Comparison of ENCODE assay signal across 9 cellular contexts in genomic region chr7:105098863-105099515, GRCh38.
A peak's percentile ranks its signal among the peaks of the same experiment; 100 is the strongest.
DNase-seq lines count a peak whose midpoint lies in the region; ATAC-seq and TF ChIP-seq lines count a peak whose summit lies in the region.
"Had no signal": no experiment of that assay in that cellular context is flagged by ENCODE, and none has a peak within 500 bp of the region (broad histone marks: within the 10 kb centered on the region; RNA-seq: fewer than 3 reads in every experiment).

No MANE protein-coding gene starts in this region.

- CTCF ChIA-PET in activated CD8-positive, alpha-beta T cell treated with anti-CD3 and anti-CD28 coated beads, Interleukin-2, amount 10 ng/mL, durations not matched to agents 7 days and 5 days (lab: Charles Lee) = interaction anchor here (4.0 kb wide), 1 partner anchor 117 kb away, joined by 17 read pairs; no protein-coding TSS in a partner anchor
- CTCF ChIA-PET in Caco-2 (lab: Charles Lee) = no interaction called here

- no peaks in the 10 kb centered on the region for H3K27me3 Mint-ChIP-seq in activated T-cell treated with anti-CD3 and anti-CD28 coated beads, Interleukin-2, amount 50 U/mL, for 72 hours (ENCODE audit: low read depth)
- H3K27me3 Mint-ChIP-seq in activated CD8-positive, alpha-beta T cell treated with anti-CD3 and anti-CD28 coated beads, Interleukin-2, amount 10 ng/mL, durations not matched to agents 7 days and 5 days (ENCODE audit: low read depth) = no peaks in the 10 kb centered on the region
- H3K27me3 Mint-ChIP-seq in stimulated activated memory B cell treated with anti-CD40 and anti-IgM and Interleukin-4, amounts not matched to agents 10 μg/mL and 1 μg/mL and 100 μg/mL, for 72 hours = no peaks in the 10 kb centered on the region
- no peaks in the 10 kb centered on the region for H3K27me3 Mint-ChIP-seq in Caco-2 (ENCODE audit: insufficient read depth, unreplicated experiment)

- no peak for DNase-seq in activated T-cell treated with anti-CD3 and anti-CD28 coated beads, Interleukin-2, amount 50 U/mL, for 72 hours
- no peak for DNase-seq in activated T-cell treated with anti-CD3 and anti-CD28 coated beads, Interleukin-2, amount 50 U/mL, for 48 hours
- DNase-seq in activated CD8-positive, alpha-beta T cell treated with anti-CD3 and anti-CD28 coated beads, Interleukin-2, amount 10 ng/mL, durations not matched to agents 7 days and 5 days = no peak
- DNase-seq in stimulated activated CD4-positive, alpha-beta T cell treated with anti-CD3 and anti-CD28 coated beads, Interleukin-1b, Interleukin-23, amount 100 ng/mL, for 48 hours = no peak
- DNase-seq in Caco-2 = no peak
- no peak for DNase-seq in NCI-H1694 treated with DMSO at 0.1 percent for 48 hours (lab: John Stamatoyannopoulos, UW)
- DNase-seq: NCI-H774 had no signal

- peak overlapping the region; percentile 40 to 76 for H3K4me3 Mint-ChIP-seq in activated T-cell treated with anti-CD3 and anti-CD28 coated beads, Interleukin-2, amount 50 U/mL, for 72 hours
- no peak overlapping the region for H3K4me3 Mint-ChIP-seq in activated CD8-positive, alpha-beta T cell treated with anti-CD3 and anti-CD28 coated beads, Interleukin-2, amount 10 ng/mL, durations not matched to agents 7 days and 5 days
- no peak overlapping the region for H3K4me3 Mint-ChIP-seq in stimulated activated memory B cell treated with anti-CD40 and anti-IgM and Interleukin-4, amounts not matched to agents 10 μg/mL and 1 μg/mL and 100 μg/mL, for 72 hours
- H3K4me3 Mint-ChIP-seq in Caco-2 (ENCODE audit: unreplicated experiment) = no peak overlapping the region

- peaks cover 3 to 34% of the 10 kb centered on the region in 2 donors for H3K36me3 Mint-ChIP-seq in activated T-cell treated with anti-CD3 and anti-CD28 coated beads, Interleukin-2, amount 50 U/mL, for 72 hours (ENCODE audit: insufficient read depth in 2 of 2)
- H3K36me3 Mint-ChIP-seq in activated CD8-positive, alpha-beta T cell treated with anti-CD3 and anti-CD28 coated beads, Interleukin-2, amount 10 ng/mL, durations not matched to agents 7 days and 5 days (ENCODE audit: low read depth) = peaks cover 63% of the 10 kb centered on the region
- peaks cover 39% of the 10 kb centered on the region for H3K36me3 Mint-ChIP-seq in stimulated activated memory B cell treated with anti-CD40 and anti-IgM and Interleukin-4, amounts not matched to agents 10 μg/mL and 1 μg/mL and 100 μg/mL, for 72 hours
- peaks cover 78% of the 10 kb centered on the region for H3K36me3 Mint-ChIP-seq in Caco-2 (ENCODE audit: insufficient read depth, unreplicated experiment)

- no peaks in the 10 kb centered on the region for H3K36me3 ChIP-seq in Caco-2 (ENCODE audit: control insufficient read depth, insufficient read depth, low read length)

- POLR2A ChIA-PET in activated CD8-positive, alpha-beta T cell treated with anti-CD3 and anti-CD28 coated beads, Interleukin-2, amount 10 ng/mL, durations not matched to agents 7 days and 5 days (lab: Charles Lee) = interaction anchor here (1.1 to 1.2 kb wide), 2 partner anchors 87 to 158 kb away, joined by 3 to 5 read pairs; no protein-coding TSS in a partner anchor
- POLR2A ChIA-PET in Caco-2 (lab: Charles Lee) = no interaction called here

- no peaks in the 10 kb centered on the region for H3K9me3 Mint-ChIP-seq in activated T-cell treated with anti-CD3 and anti-CD28 coated beads, Interleukin-2, amount 50 U/mL, for 72 hours
- H3K9me3 Mint-ChIP-seq in activated CD8-positive, alpha-beta T cell treated with anti-CD3 and anti-CD28 coated beads, Interleukin-2, amount 10 ng/mL, durations not matched to agents 7 days and 5 days (ENCODE audit: insufficient read depth) = no peaks in the 10 kb centered on the region
- H3K9me3 Mint-ChIP-seq in stimulated activated memory B cell treated with anti-CD40 and anti-IgM and Interleukin-4, amounts not matched to agents 10 μg/mL and 1 μg/mL and 100 μg/mL, for 72 hours = no peaks in the 10 kb centered on the region
- H3K9me3 Mint-ChIP-seq in Caco-2 (ENCODE audit: unreplicated experiment) = no peaks in the 10 kb centered on the region

- H3K27me3 ChIP-seq in Caco-2 (replicated peaks; ENCODE audit: control insufficient read depth, insufficient read depth, low read length) = no peaks in the 10 kb centered on the region

- no peaks in the 10 kb centered on the region for H3K9me3 ChIP-seq in Caco-2

- no TSS peak for BruUV-seq in Caco-2 (replicated peaks; lab: Mats Ljungman, UMichigan)

- ATAC-seq in activated T-cell treated with anti-CD3 and anti-CD28 coated beads, Interleukin-2, amount 50 U/mL, for 72 hours (replicated peaks in 1 of 2) = peak; percentile 88 to 90
- peak; percentile 69 for ATAC-seq in HG02981 (IDR thresholded peaks at IDR 0.05; ENCODE audit: unreplicated experiment)
- ATAC-seq in activated CD8-positive, alpha-beta T cell treated with anti-CD3 and anti-CD28 coated beads, Interleukin-2, amount 10 ng/mL, durations not matched to agents 7 days and 5 days = peak; percentile 65
- peak; percentile 73 for ATAC-seq in stimulated activated memory B cell treated with anti-CD40 and anti-IgM and Interleukin-4, amounts not matched to agents 10 μg/mL and 1 μg/mL and 100 μg/mL, for 72 hours

- peaks cover 49% of the 10 kb centered on the region for H3K4me1 Mint-ChIP-seq in activated T-cell treated with anti-CD3 and anti-CD28 coated beads, Interleukin-2, amount 50 U/mL, for 72 hours (ENCODE audit: low read depth)
- H3K4me1 Mint-ChIP-seq in activated CD8-positive, alpha-beta T cell treated with anti-CD3 and anti-CD28 coated beads, Interleukin-2, amount 10 ng/mL, durations not matched to agents 7 days and 5 days (ENCODE audit: low read depth) = peaks cover 29% of the 10 kb centered on the region
- H3K4me1 Mint-ChIP-seq in stimulated activated memory B cell treated with anti-CD40 and anti-IgM and Interleukin-4, amounts not matched to agents 10 μg/mL and 1 μg/mL and 100 μg/mL, for 72 hours = peaks cover 28% of the 10 kb centered on the region
- H3K4me1 Mint-ChIP-seq in Caco-2 (ENCODE audit: low read depth, unreplicated experiment) = peaks cover 6% of the 10 kb centered on the region

- intact Hi-C loops in Caco-2 (cut with micrococcal nuclease; ENCODE audit: unreplicated experiment) = loop anchor here (5.0 kb wide), 1 partner anchor 177 kb away; no protein-coding TSS in a partner anchor

- no peak for TF ChIP-seq CTCF in Caco-2 (IDR thresholded peaks at IDR 0.05; ENCODE audit: insufficient read depth in 1 of 2, low read depth in 1 of 2, low read length in 1 of 2, severe bottlenecking in 1 of 2, unreplicated experiment in 1 of 2)

- H3K4me1 ChIP-seq in Caco-2 = no peaks in the 10 kb centered on the region

- peak overlapping the region; percentile 98 for H3K27ac Mint-ChIP-seq in activated T-cell treated with anti-CD3 and anti-CD28 coated beads, Interleukin-2, amount 50 U/mL, for 72 hours
- no peak overlapping the region for H3K27ac Mint-ChIP-seq in activated CD8-positive, alpha-beta T cell treated with anti-CD3 and anti-CD28 coated beads, Interleukin-2, amount 10 ng/mL, durations not matched to agents 7 days and 5 days
- peak overlapping the region; percentile 75 for H3K27ac Mint-ChIP-seq in stimulated activated memory B cell treated with anti-CD40 and anti-IgM and Interleukin-4, amounts not matched to agents 10 μg/mL and 1 μg/mL and 100 μg/mL, for 72 hours
- no peak overlapping the region for H3K27ac Mint-ChIP-seq in Caco-2 (ENCODE audit: unreplicated experiment)

- H3K4me3 ChIP-seq in Caco-2 (ENCODE audit: low read depth, low read length) = no peak overlapping the region

Comparison
In these comparisons a context has a peak if more than half of its experiments do, and no peak if none do; other contexts are left out.
1. H3K27ac Mint-ChIP-seq: peak in activated T-cell treated with anti-CD3 and anti-CD28 coated beads, Interleukin-2, amount 50 U/mL, for 72 hours (single experiment) and stimulated activated memory B cell treated with anti-CD40 and anti-IgM and Interleukin-4, amounts not matched to agents 10 μg/mL and 1 μg/mL and 100 μg/mL, for 72 hours (single experiment); none in activated CD8-positive, alpha-beta T cell treated with anti-CD3 and anti-CD28 coated beads, Interleukin-2, amount 10 ng/mL, durations not matched to agents 7 days and 5 days (single experiment) and Caco-2 (single experiment).
2. H3K4me3 Mint-ChIP-seq: peak in activated T-cell treated with anti-CD3 and anti-CD28 coated beads, Interleukin-2, amount 50 U/mL, for 72 hours (2 of 2); none in activated CD8-positive, alpha-beta T cell treated with anti-CD3 and anti-CD28 coated beads, Interleukin-2, amount 10 ng/mL, durations not matched to agents 7 days and 5 days (single experiment), stimulated activated memory B cell treated with anti-CD40 and anti-IgM and Interleukin-4, amounts not matched to agents 10 μg/mL and 1 μg/mL and 100 μg/mL, for 72 hours (single experiment) and Caco-2 (single experiment).
3. Peak in every context shown above with its lines, with median percentiles within 50 percentile points of each other: ATAC-seq.